21 cellular contexts compared by ENCODE assay signal in genomic region chr2:235723811-235724465, GRCh38.
DNase-seq lines count a peak whose midpoint lies in the region; ATAC-seq, FAIRE-seq and TF ChIP-seq lines count a peak whose summit lies in the region.
"Had no signal": no experiment of that assay in that cellular context is flagged by ENCODE, and none has a peak within 500 bp of the region (broad histone marks: within the 10 kb centered on the region; RNA-seq: fewer than 3 reads in every experiment).

No MANE protein-coding gene starts in this region.

- no peak for ATAC-seq in body of pancreas

- TF ChIP-seq POLR2A in Peyer's patch (IDR thresholded peaks at IDR 0.05) (no peak), suprapubic skin (IDR thresholded peaks at IDR 0.05) (no peak), body of pancreas (IDR thresholded peaks at IDR 0.05) (no peak)

- no peak overlapping the region for H3K4me3 ChIP-seq in Peyer's patch
- H3K4me3 ChIP-seq in muscle layer of duodenum (ENCODE audit: low read depth in 1 of 2, low read length in 2 of 2): no peak overlapping the region
- no peak overlapping the region for H3K4me3 ChIP-seq in suprapubic skin
- H3K4me3 ChIP-seq in body of pancreas: no peak overlapping the region

- no peak for FAIRE-seq in RCC 7860 (lab: Jason Lieb, UNC)
- FAIRE-seq in frontal cortex (lab: Jason Lieb, UNC): no peak
- FAIRE-seq: bronchial epithelial cell, endothelial cell of umbilical vein, H1 had no signal

- TF ChIP-seq CTCF in Peyer's patch (IDR thresholded peaks at IDR 0.05): no peak
- no peak for TF ChIP-seq CTCF in suprapubic skin (IDR thresholded peaks at IDR 0.05)
- no peak for TF ChIP-seq CTCF in body of pancreas (IDR thresholded peaks at IDR 0.05)

- H3K4me1 ChIP-seq in Peyer's patch: peaks cover 0 to 9% (median 0%) of the 10 kb centered on the region in 4 donors
- H3K4me1 ChIP-seq in muscle layer of duodenum (ENCODE audit: control insufficient read depth in 1 of 2, insufficient read depth in 2 of 2, low read length in 2 of 2): peaks cover 7 to 30% of the 10 kb centered on the region in 2 donors
- H3K4me1 ChIP-seq in suprapubic skin: peaks cover 15% of the 10 kb centered on the region
- H3K4me1 ChIP-seq in body of pancreas: peaks cover 24% of the 10 kb centered on the region

- TF ChIP-seq EP300 in suprapubic skin (IDR thresholded peaks at IDR 0.05): no peak

- 84% methylated on average over 11 of the region's 16 CpGs for WGBS in suprapubic skin
- 92 to 95% methylated on average over 13 to 16 of the region's 16 CpGs for whole genome bisulfite sequencing in body of pancreas, 2 donors

- H3K36me3 ChIP-seq in Peyer's patch (peaks cover 0 to 2% (median 0%) of the 10 kb centered on the region in 3 donors), muscle layer of duodenum (ENCODE audit: control insufficient read depth in 1 of 2, insufficient read depth in 2 of 2, low read length in 2 of 2) (peaks cover 0 to 2% of the 10 kb centered on the region in 2 donors), suprapubic skin (no peaks in the 10 kb centered on the region), body of pancreas (replicated peaks in 1 of 2; ENCODE audit: insufficient read depth in 1 of 2, low read depth in 2 of 2) (no peaks in the 10 kb centered on the region)

- H3K27me3 ChIP-seq in Peyer's patch (no peaks in the 10 kb centered on the region), muscle layer of duodenum (ENCODE audit: low read depth, low read length) (no peaks in the 10 kb centered on the region), suprapubic skin (no peaks in the 10 kb centered on the region), body of pancreas (peaks cover 0 to 2% of the 10 kb centered on the region in 2 donors)

- peak overlapping the region; percentile 37 to 67 (median 48) for H3K27ac ChIP-seq in Peyer's patch
- H3K27ac ChIP-seq in muscle layer of duodenum (ENCODE audit: low read length): peak overlapping the region; percentile 78
- peak overlapping the region; percentile 81 for H3K27ac ChIP-seq in suprapubic skin
- peak overlapping the region in 1 of 4 donors; percentile 55 for H3K27ac ChIP-seq in body of pancreas

- DNase-seq in Peyer's patch (no peak), head of caudate nucleus (peak in 35 of 42 donors; percentile 42 to 84 (median 61)), suprapubic skin (ENCODE audit: low spot score in 2 of 2) (peak in 1 of 2 donors; percentile 60), NCI-H2107 (lab: John Stamatoyannopoulos, UW) (no peak), RCC 7860 (ENCODE audit: low spot score) (no peak), frontal cortex (ENCODE audit: low spot score in 2 of 2) (no peak), body of pancreas (no peak)
- DNase-seq: activated CD4-positive, alpha-beta T cell treated with anti-CD3 and anti-CD28 coated beads, Interleukin-2, amount 50 U/mL, for 1 hour; activated CD8-positive, alpha-beta memory T cell treated with anti-CD3 and anti-CD28 coated beads, Interleukin-2, amount 50 U/mL, for 4 hours; CD4-positive, alpha-beta memory T cell; dermis blood vessel endothelial cell; DMS153; GDM1; mesendoderm; NCI-H748 treated with DMSO at 0.1 percent for 48 hours; SHP77 treated with DMSO at 0.1 percent for 48 hours; stimulated activated CD8-positive, alpha-beta memory T cell treated with anti-CD3 and anti-CD28 coated beads, Interleukin-4, amount 100 ng/mL, for 48 hours had no signal

- intact Hi-C loops in head of caudate nucleus (cut with DNase I) (no loop called here), body of pancreas (cut with DNase I) (no loop called here)

- H3K9me3 ChIP-seq in Peyer's patch (no peaks in the 10 kb centered on the region), muscle layer of duodenum (ENCODE audit: control insufficient read depth in 1 of 2, low read length in 2 of 2) (no peaks in the 10 kb centered on the region), suprapubic skin (no peaks in the 10 kb centered on the region), body of pancreas (no peaks in the 10 kb centered on the region)

Comparison
In these comparisons a context has a peak if more than half of its experiments do, and no peak if none do; other contexts are left out.
1. DNase-seq: peak in head of caudate nucleus (35 of 42); none in Peyer's patch (0 of 3), NCI-H2107 (single experiment), RCC 7860 (single experiment), frontal cortex (0 of 2) and body of pancreas (0 of 4).